15 cellular contexts compared by ENCODE assay signal in genomic region chr11:128338806-128339205, GRCh38.
DNase-seq lines count a peak whose midpoint lies in the region; ATAC-seq and TF ChIP-seq lines count a peak whose summit lies in the region.
"Had no signal": no experiment of that assay in that cellular context is flagged by ENCODE, and none has a peak within 500 bp of the region (broad histone marks: within the 10 kb centered on the region; RNA-seq: fewer than 3 reads in every experiment).

No MANE protein-coding gene starts in this region.

- no peaks in the 10 kb centered on the region for H3K9me3 ChIP-seq in CD4-positive, CD25-positive, alpha-beta regulatory T cell (ENCODE audit: control insufficient read depth in 2 of 2, low read length in 2 of 2)
- no peaks in the 10 kb centered on the region for H3K9me3 ChIP-seq in CD8-positive, alpha-beta T cell (ENCODE audit: low read length)
- H3K9me3 ChIP-seq in naive thymus-derived CD4-positive, alpha-beta T cell (ENCODE audit: control insufficient read depth in 2 of 3, low read length in 3 of 3) = no peaks in the 10 kb centered on the region

- no peaks in the 10 kb centered on the region for H3K27me3 Mint-ChIP-seq in CD4-positive, CD25-positive, alpha-beta regulatory T cell
- H3K27me3 Mint-ChIP-seq in CD8-positive, alpha-beta T cell (ENCODE audit: low read depth) = no peaks in the 10 kb centered on the region
- no peaks in the 10 kb centered on the region for H3K27me3 Mint-ChIP-seq in activated T-helper 2 cell treated with anti-CD3 and anti-CD28 coated beads, Interferon-gamma antibody, Interleukin-2, Interleukin-4, amounts not matched to agents 10 μg/mL and 5 μg/mL and 100 μg/mL, durations not matched to agents 14 hours and 24 hours and 36 hours (ENCODE audit: low read depth)
- H3K27me3 Mint-ChIP-seq in naive thymus-derived CD4-positive, alpha-beta T cell = no peaks in the 10 kb centered on the region
- H3K27me3 Mint-ChIP-seq in activated CD8-positive, alpha-beta T cell treated with anti-CD3 and anti-CD28 coated beads, Interleukin-2, amount 10 ng/mL, durations not matched to agents 7 days and 5 days (ENCODE audit: low read depth) = no peaks in the 10 kb centered on the region
- no peaks in the 10 kb centered on the region for H3K27me3 Mint-ChIP-seq in stimulated activated naive CD8-positive, alpha-beta T cell treated with anti-CD3 and anti-CD28 coated beads, Interleukin-15, amount 100 ng/mL, for 72 hours

- TF ChIP-seq CTCF in CD8-positive, alpha-beta T cell (IDR thresholded peaks at IDR 0.05) = no peak

- ATAC-seq in CD4-positive, CD25-positive, alpha-beta regulatory T cell (ENCODE audit: low read depth in 2 of 2) = no peak
- no peak for ATAC-seq in CD8-positive, alpha-beta T cell
- ATAC-seq in naive thymus-derived CD4-positive, alpha-beta T cell = no peak
- ATAC-seq in activated CD8-positive, alpha-beta T cell treated with anti-CD3 and anti-CD28 coated beads, Interleukin-2, amount 10 ng/mL, durations not matched to agents 7 days and 5 days = no peak
- ATAC-seq in GM21528 (IDR thresholded peaks at IDR 0.05; ENCODE audit: low FRiP score, unreplicated experiment) = no peak
- no peak for ATAC-seq in stimulated activated naive CD8-positive, alpha-beta T cell treated with anti-CD3 and anti-CD28 coated beads, Interleukin-15, amount 100 ng/mL, for 72 hours
- ATAC-seq: GM23338, HCT116 had no signal

- CTCF ChIA-PET in CD8-positive, alpha-beta T cell (lab: Charles Lee) = interaction anchor here (0.8 kb wide), 1 partner anchor 133 kb away, joined by 3 read pairs; no protein-coding TSS in a partner anchor
- CTCF ChIA-PET in naive thymus-derived CD4-positive, alpha-beta T cell (lab: Charles Lee) = interaction anchor here (0.9 to 1.3 kb wide), 3 partner anchors 15 to 290 kb away, joined by 3 read pairs; no protein-coding TSS in a partner anchor
- CTCF ChIA-PET in activated CD8-positive, alpha-beta T cell treated with anti-CD3 and anti-CD28 coated beads, Interleukin-2, amount 10 ng/mL, durations not matched to agents 7 days and 5 days (lab: Charles Lee) = interaction anchor here (7.8 kb wide), 1 partner anchor 14 kb away, joined by 61 read pairs; no protein-coding TSS in a partner anchor

- H3K27ac ChIP-seq in CD4-positive, CD25-positive, alpha-beta regulatory T cell (ENCODE audit: insufficient read depth, low read length, poor library complexity, severe bottlenecking) = peak overlapping the region; percentile 90
- no peak overlapping the region for H3K27ac ChIP-seq in CD8-positive, alpha-beta T cell (ENCODE audit: low read depth, low read length)
- H3K27ac ChIP-seq in naive thymus-derived CD4-positive, alpha-beta T cell (ENCODE audit: low read depth, low read length) = peak overlapping the region; percentile 93

- peaks cover 46% of the 10 kb centered on the region for H3K4me1 ChIP-seq in CD4-positive, CD25-positive, alpha-beta regulatory T cell (ENCODE audit: control insufficient read depth, insufficient read depth, low read length, poor library complexity, severe bottlenecking)
- H3K4me1 ChIP-seq in CD8-positive, alpha-beta T cell (ENCODE audit: insufficient read depth, low read length) = peaks cover 49% of the 10 kb centered on the region
- H3K4me1 ChIP-seq in naive thymus-derived CD4-positive, alpha-beta T cell (ENCODE audit: control insufficient read depth in 2 of 2, insufficient read depth in 2 of 2, low read length in 2 of 2) = peaks cover 29 to 58% of the 10 kb centered on the region in 2 donors

- intact Hi-C loops in CD8-positive, alpha-beta T cell (cut with DNase I, micrococcal nuclease) = no loop called here
- intact Hi-C loops in activated T-helper 2 cell treated with anti-CD3 and anti-CD28 coated beads, Interferon-gamma antibody, Interleukin-2, Interleukin-4, amounts not matched to agents 10 μg/mL and 5 μg/mL and 100 μg/mL, durations not matched to agents 14 hours and 24 hours and 36 hours (cut with micrococcal nuclease) = loop anchor here (1.0 kb wide), 2 partner anchors 10 to 50 kb away; no protein-coding TSS in a partner anchor
- intact Hi-C loops in naive thymus-derived CD4-positive, alpha-beta T cell (cut with micrococcal nuclease) = no loop called here

- H3K4me3 ChIP-seq in CD4-positive, CD25-positive, alpha-beta regulatory T cell (ENCODE audit: low read depth, low read length) = no peak overlapping the region
- H3K4me3 ChIP-seq in CD8-positive, alpha-beta T cell (ENCODE audit: low read depth, low read length) = no peak overlapping the region
- H3K4me3 ChIP-seq in naive thymus-derived CD4-positive, alpha-beta T cell (ENCODE audit: low read length) = no peak overlapping the region
- H3K4me3 ChIP-seq: GM23338 had no signal

- no peaks in the 10 kb centered on the region for H3K36me3 Mint-ChIP-seq in CD4-positive, CD25-positive, alpha-beta regulatory T cell
- no peaks in the 10 kb centered on the region for H3K36me3 Mint-ChIP-seq in CD8-positive, alpha-beta T cell
- no peaks in the 10 kb centered on the region for H3K36me3 Mint-ChIP-seq in activated T-helper 2 cell treated with anti-CD3 and anti-CD28 coated beads, Interferon-gamma antibody, Interleukin-2, Interleukin-4, amounts not matched to agents 10 μg/mL and 5 μg/mL and 100 μg/mL, durations not matched to agents 14 hours and 24 hours and 36 hours (ENCODE audit: low read depth)
- peaks cover 0 to 18% (median 3%) of the 10 kb centered on the region in 5 donors for H3K36me3 Mint-ChIP-seq in naive thymus-derived CD4-positive, alpha-beta T cell
- peaks cover 17% of the 10 kb centered on the region for H3K36me3 Mint-ChIP-seq in activated CD8-positive, alpha-beta T cell treated with anti-CD3 and anti-CD28 coated beads, Interleukin-2, amount 10 ng/mL, durations not matched to agents 7 days and 5 days (ENCODE audit: low read depth)

- peaks cover 30 to 79% (median 46%) of the 10 kb centered on the region in 4 donors for H3K4me1 Mint-ChIP-seq in CD4-positive, CD25-positive, alpha-beta regulatory T cell
- H3K4me1 Mint-ChIP-seq in CD8-positive, alpha-beta T cell (ENCODE audit: low read depth) = peaks cover 76% of the 10 kb centered on the region
- H3K4me1 Mint-ChIP-seq in activated T-helper 2 cell treated with anti-CD3 and anti-CD28 coated beads, Interferon-gamma antibody, Interleukin-2, Interleukin-4, amounts not matched to agents 10 μg/mL and 5 μg/mL and 100 μg/mL, durations not matched to agents 14 hours and 24 hours and 36 hours (ENCODE audit: low read depth) = peaks cover 68% of the 10 kb centered on the region
- H3K4me1 Mint-ChIP-seq in naive thymus-derived CD4-positive, alpha-beta T cell = peaks cover 48 to 99% (median 96%) of the 10 kb centered on the region in 7 donors
- H3K4me1 Mint-ChIP-seq in activated CD8-positive, alpha-beta T cell treated with anti-CD3 and anti-CD28 coated beads, Interleukin-2, amount 10 ng/mL, durations not matched to agents 7 days and 5 days (ENCODE audit: low read depth) = peaks cover 67% of the 10 kb centered on the region
- peaks cover 80% of the 10 kb centered on the region for H3K4me1 Mint-ChIP-seq in stimulated activated naive CD8-positive, alpha-beta T cell treated with anti-CD3 and anti-CD28 coated beads, Interleukin-15, amount 100 ng/mL, for 72 hours

- H3K9me3 Mint-ChIP-seq in CD4-positive, CD25-positive, alpha-beta regulatory T cell = no peaks in the 10 kb centered on the region
- no peaks in the 10 kb centered on the region for H3K9me3 Mint-ChIP-seq in CD8-positive, alpha-beta T cell
- H3K9me3 Mint-ChIP-seq in activated T-helper 2 cell treated with anti-CD3 and anti-CD28 coated beads, Interferon-gamma antibody, Interleukin-2, Interleukin-4, amounts not matched to agents 10 μg/mL and 5 μg/mL and 100 μg/mL, durations not matched to agents 14 hours and 24 hours and 36 hours = no peaks in the 10 kb centered on the region
- peaks cover 0 to 5% (median 0%) of the 10 kb centered on the region in 11 donors for H3K9me3 Mint-ChIP-seq in naive thymus-derived CD4-positive, alpha-beta T cell
- H3K9me3 Mint-ChIP-seq in activated CD8-positive, alpha-beta T cell treated with anti-CD3 and anti-CD28 coated beads, Interleukin-2, amount 10 ng/mL, durations not matched to agents 7 days and 5 days (ENCODE audit: insufficient read depth) = no peaks in the 10 kb centered on the region
- H3K9me3 Mint-ChIP-seq in stimulated activated naive CD8-positive, alpha-beta T cell treated with anti-CD3 and anti-CD28 coated beads, Interleukin-15, amount 100 ng/mL, for 72 hours = no peaks in the 10 kb centered on the region
- H3K9me3 Mint-ChIP-seq: GM23338 had no signal

- peak overlapping the region; percentile 77 to 99 (median 94) for H3K27ac Mint-ChIP-seq in CD4-positive, CD25-positive, alpha-beta regulatory T cell
- peak overlapping the region; percentile 69 for H3K27ac Mint-ChIP-seq in CD8-positive, alpha-beta T cell
- H3K27ac Mint-ChIP-seq in activated T-helper 2 cell treated with anti-CD3 and anti-CD28 coated beads, Interferon-gamma antibody, Interleukin-2, Interleukin-4, amounts not matched to agents 10 μg/mL and 5 μg/mL and 100 μg/mL, durations not matched to agents 14 hours and 24 hours and 36 hours = peak overlapping the region; percentile 84
- peak overlapping the region in 8 of 9 donors; percentile 97 to 99 (median 99) for H3K27ac Mint-ChIP-seq in naive thymus-derived CD4-positive, alpha-beta T cell
- no peak overlapping the region for H3K27ac Mint-ChIP-seq in activated CD8-positive, alpha-beta T cell treated with anti-CD3 and anti-CD28 coated beads, Interleukin-2, amount 10 ng/mL, durations not matched to agents 7 days and 5 days
- H3K27ac Mint-ChIP-seq in stimulated activated naive CD8-positive, alpha-beta T cell treated with anti-CD3 and anti-CD28 coated beads, Interleukin-15, amount 100 ng/mL, for 72 hours = no peak overlapping the region
- H3K27ac Mint-ChIP-seq: GM23338 had no signal

- no peak overlapping the region for H3K4me3 Mint-ChIP-seq in CD4-positive, CD25-positive, alpha-beta regulatory T cell
- no peak overlapping the region for H3K4me3 Mint-ChIP-seq in CD8-positive, alpha-beta T cell
- H3K4me3 Mint-ChIP-seq in activated T-helper 2 cell treated with anti-CD3 and anti-CD28 coated beads, Interferon-gamma antibody, Interleukin-2, Interleukin-4, amounts not matched to agents 10 μg/mL and 5 μg/mL and 100 μg/mL, durations not matched to agents 14 hours and 24 hours and 36 hours (ENCODE audit: low read depth) = no peak overlapping the region
- peak overlapping the region in 1 of 10 donors; percentile 83 for H3K4me3 Mint-ChIP-seq in naive thymus-derived CD4-positive, alpha-beta T cell
- no peak overlapping the region for H3K4me3 Mint-ChIP-seq in activated CD8-positive, alpha-beta T cell treated with anti-CD3 and anti-CD28 coated beads, Interleukin-2, amount 10 ng/mL, durations not matched to agents 7 days and 5 days
- no peak overlapping the region for H3K4me3 Mint-ChIP-seq in stimulated activated naive CD8-positive, alpha-beta T cell treated with anti-CD3 and anti-CD28 coated beads, Interleukin-15, amount 100 ng/mL, for 72 hours
- H3K4me3 Mint-ChIP-seq: GM23338 had no signal

- H3K27me3 ChIP-seq in CD4-positive, CD25-positive, alpha-beta regulatory T cell (ENCODE audit: control insufficient read depth, insufficient read depth, low read length) = no peaks in the 10 kb centered on the region
- H3K27me3 ChIP-seq in CD8-positive, alpha-beta T cell (ENCODE audit: insufficient read depth, low read length) = no peaks in the 10 kb centered on the region
- no peaks in the 10 kb centered on the region for H3K27me3 ChIP-seq in naive thymus-derived CD4-positive, alpha-beta T cell (ENCODE audit: control insufficient read depth in 2 of 2, insufficient read depth in 2 of 2, low read length in 2 of 2)

- no peak for DNase-seq in CD4-positive, CD25-positive, alpha-beta regulatory T cell
- DNase-seq in CD8-positive, alpha-beta T cell = no peak
- no peak for DNase-seq in activated T-helper 2 cell treated with anti-CD3 and anti-CD28 coated beads, Interferon-gamma antibody, Interleukin-2, Interleukin-4, amounts not matched to agents 10 μg/mL and 5 μg/mL and 100 μg/mL, durations not matched to agents 14 hours and 24 hours and 36 hours (ENCODE audit: low spot score)
- no peak for DNase-seq in naive thymus-derived CD4-positive, alpha-beta T cell
- DNase-seq in activated CD8-positive, alpha-beta T cell treated with anti-CD3 and anti-CD28 coated beads, Interleukin-2, amount 10 ng/mL, durations not matched to agents 7 days and 5 days = no peak
- no peak for DNase-seq in stimulated activated naive CD8-positive, alpha-beta T cell treated with anti-CD3 and anti-CD28 coated beads, Interleukin-15, amount 100 ng/mL, for 72 hours
- DNase-seq: ACHN, NCI-H1417, NCI-H187 treated with DMSO at 0.1 percent for 48 hours, NCI-H446, NCI-H69, SIG-M5 had no signal

- no peaks in the 10 kb centered on the region for H3K36me3 ChIP-seq in CD4-positive, CD25-positive, alpha-beta regulatory T cell (ENCODE audit: control insufficient read depth, insufficient read depth, low read length)
- no peaks in the 10 kb centered on the region for H3K36me3 ChIP-seq in CD8-positive, alpha-beta T cell (ENCODE audit: insufficient read depth, low read length)
- H3K36me3 ChIP-seq in naive thymus-derived CD4-positive, alpha-beta T cell (ENCODE audit: control insufficient read depth in 2 of 3, insufficient read depth in 3 of 3, low read length in 3 of 3) = no peaks in the 10 kb centered on the region

- POLR2A ChIA-PET in CD8-positive, alpha-beta T cell (lab: Charles Lee) = interaction anchor here (1.0 kb wide), 1 partner anchor 48 kb away, joined by 3 read pairs; no protein-coding TSS in a partner anchor
- POLR2A ChIA-PET in naive thymus-derived CD4-positive, alpha-beta T cell (lab: Charles Lee) = interaction anchor here (0.7 to 2.2 kb wide), 7 partner anchors 8 to 126 kb away, joined by 3 to 10 read pairs (median 4); no protein-coding TSS in a partner anchor
- POLR2A ChIA-PET in activated CD8-positive, alpha-beta T cell treated with anti-CD3 and anti-CD28 coated beads, Interleukin-2, amount 10 ng/mL, durations not matched to agents 7 days and 5 days (lab: Charles Lee) = no interaction called here

Comparison
In these comparisons a context has a peak if more than half of its experiments do, and no peak if none do; other contexts are left out.
1. H3K27ac Mint-ChIP-seq: peak in CD4-positive, CD25-positive, alpha-beta regulatory T cell (3 of 3), CD8-positive, alpha-beta T cell (single experiment), activated T-helper 2 cell treated with anti-CD3 and anti-CD28 coated beads, Interferon-gamma antibody, Interleukin-2, Interleukin-4, amounts not matched to agents 10 μg/mL and 5 μg/mL and 100 μg/mL, durations not matched to agents 14 hours and 24 hours and 36 hours (single experiment) and naive thymus-derived CD4-positive, alpha-beta T cell (8 of 9); none in activated CD8-positive, alpha-beta T cell treated with anti-CD3 and anti-CD28 coated beads, Interleukin-2, amount 10 ng/mL, durations not matched to agents 7 days and 5 days (single experiment) and stimulated activated naive CD8-positive, alpha-beta T cell treated with anti-CD3 and anti-CD28 coated beads, Interleukin-15, amount 100 ng/mL, for 72 hours (0 of 2).